8 cellular contexts compared by ENCODE assay signal in genomic region chr2:6877402-6878305, GRCh38. TPM values are rescaled to one million over a fixed set of nuclear protein-coding genes. Genes with fewer than 3 reads are reported as not detected.
A peak's percentile ranks its signal among the peaks of the same experiment; 100 is the strongest.
DNase-seq lines count a peak whose midpoint lies in the region; ATAC-seq and TF ChIP-seq lines count a peak whose summit lies in the region.

RSAD2 (plus strand) TSS chr2:6877777; CDS start chr2:6877801, 24 bp downstream.

- ATAC-seq in GM21576 (IDR thresholded peaks at IDR 0.05; ENCODE audit: unreplicated experiment), result peak; percentile 77

- no peaks in the 10 kb centered on the region for H3K27me3 Mint-ChIP-seq in T-helper 1 cell treated with Interleukin-12 subunit alpha and Interleukin-12 subunit beta and Interleukin-4 antibody, amounts not matched to agents 30 μg/mL and 1 μg/mL, for 36 hours (ENCODE audit: low read depth)
- H3K27me3 Mint-ChIP-seq in nephron (ENCODE audit: low read depth), result peaks cover 6% of the 10 kb centered on the region

- peaks cover 5% of the 10 kb centered on the region for H3K9me3 Mint-ChIP-seq in T-helper 1 cell treated with Interleukin-12 subunit alpha and Interleukin-12 subunit beta and Interleukin-4 antibody, amounts not matched to agents 30 μg/mL and 1 μg/mL, for 36 hours
- H3K9me3 Mint-ChIP-seq in nephron, result peaks cover 18% of the 10 kb centered on the region

- no peaks in the 10 kb centered on the region for H4K20me1 ChIP-seq in Karpas-422 (ENCODE audit: insufficient read depth, low read depth, low read length)

- H3K4me3 ChIP-seq in Karpas-422 (ENCODE audit: low read length) (peak within 1 kb of the TSS; percentile 52), endocrine pancreas (ENCODE audit: control insufficient read depth, insufficient read depth, low read length) (peak within 1 kb of the TSS; percentile 97)

- peak within 1 kb of the TSS; percentile 49; the same call in 1 of the 2 replicates for H2AFZ ChIP-seq in Karpas-422 (ENCODE audit: low read length)

- peaks cover 38% of the 10 kb centered on the region for H3K36me3 Mint-ChIP-seq in T-helper 1 cell treated with Interleukin-12 subunit alpha and Interleukin-12 subunit beta and Interleukin-4 antibody, amounts not matched to agents 30 μg/mL and 1 μg/mL, for 36 hours (ENCODE audit: low read depth)
- H3K36me3 Mint-ChIP-seq in nephron (ENCODE audit: low read depth), result no peaks in the 10 kb centered on the region

- no peaks in the 10 kb centered on the region for H3K79me2 ChIP-seq in Karpas-422 (ENCODE audit: low read length)

- H3K4me3 Mint-ChIP-seq in T-helper 1 cell treated with Interleukin-12 subunit alpha and Interleukin-12 subunit beta and Interleukin-4 antibody, amounts not matched to agents 30 μg/mL and 1 μg/mL, for 36 hours, result peak within 1 kb of the TSS; percentile 90
- H3K4me3 Mint-ChIP-seq in nephron, result peak within 1 kb of the TSS in 2 of 3 experiments; percentile 4 to 25

- no peaks in the 10 kb centered on the region for H3K9me2 ChIP-seq in Karpas-422 (replicated peaks; ENCODE audit: insufficient read depth, low read length)

- H3K27ac ChIP-seq in Karpas-422 (ENCODE audit: low read length), result no peak within 1 kb of the TSS

- peak within 1 kb of the TSS; percentile 62 for H3K4me2 ChIP-seq in Karpas-422 (ENCODE audit: low read depth, low read length, poor library complexity, severe bottlenecking)

- H3K27ac Mint-ChIP-seq in T-helper 1 cell treated with Interleukin-12 subunit alpha and Interleukin-12 subunit beta and Interleukin-4 antibody, amounts not matched to agents 30 μg/mL and 1 μg/mL, for 36 hours, result peak within 1 kb of the TSS; percentile 89
- no peak within 1 kb of the TSS for H3K27ac Mint-ChIP-seq in nephron

- DNase-seq in GM04504 (ENCODE audit: low read depth), result peak; percentile 10
- DNase-seq in Karpas-422, result no peak
- no peak for DNase-seq in GM19240 (ENCODE audit: insufficient read length, low spot score)
- no peak for DNase-seq in epidermal melanocyte (ENCODE audit: insufficient read length, low spot score)

- H3K4me1 Mint-ChIP-seq in T-helper 1 cell treated with Interleukin-12 subunit alpha and Interleukin-12 subunit beta and Interleukin-4 antibody, amounts not matched to agents 30 μg/mL and 1 μg/mL, for 36 hours (ENCODE audit: low read depth), result peaks cover 60% of the 10 kb centered on the region
- H3K4me1 Mint-ChIP-seq in nephron, result peaks cover 13% of the 10 kb centered on the region

- peak within 1 kb of the TSS; percentile 31 for H3K9ac ChIP-seq in Karpas-422 (ENCODE audit: low read length)
- peak within 1 kb of the TSS; percentile 76 for H3K9ac ChIP-seq in endocrine pancreas (ENCODE audit: control insufficient read depth, insufficient read depth, low read length)

- H3K9me3 ChIP-seq in Karpas-422 (ENCODE audit: low read length) (no peaks in the 10 kb centered on the region), endocrine pancreas (ENCODE audit: control insufficient read depth, low read length) (no peaks in the 10 kb centered on the region)

- peaks cover 24% of the 10 kb centered on the region for H3K4me1 ChIP-seq in Karpas-422 (ENCODE audit: low read length)
- H3K4me1 ChIP-seq in endocrine pancreas (ENCODE audit: control insufficient read depth, insufficient read depth, low read length), result peaks cover 5% of the 10 kb centered on the region

- H3K36me3 ChIP-seq in Karpas-422 (ENCODE audit: insufficient read depth, low read length) (no peaks in the 10 kb centered on the region), endocrine pancreas (ENCODE audit: control insufficient read depth, insufficient read depth, low read length) (no peaks in the 10 kb centered on the region)

- H3K27me3 ChIP-seq in Karpas-422 (ENCODE audit: low read length) (no peaks in the 10 kb centered on the region), endocrine pancreas (ENCODE audit: control insufficient read depth, insufficient read depth, low read length) (no peaks in the 10 kb centered on the region)

- TF ChIP-seq CTCF in nephron (IDR thresholded peaks at IDR 0.05; ENCODE audit: unreplicated experiment in 3 of 3), result no peak

RNA-seq across cellular contexts. Expression of gene RSAD2, which starts in this region (rescaled TPM):
- total RNA-seq in Karpas-422 (2014; rRNA removed; shearing (Covaris generic); ENCODE audit: low replicate concordance), result 2.7 and 12.4 TPM in 2 replicates
